Comparison of ENCODE assay signal across 22 cellular contexts in the genomic region with DNA sequence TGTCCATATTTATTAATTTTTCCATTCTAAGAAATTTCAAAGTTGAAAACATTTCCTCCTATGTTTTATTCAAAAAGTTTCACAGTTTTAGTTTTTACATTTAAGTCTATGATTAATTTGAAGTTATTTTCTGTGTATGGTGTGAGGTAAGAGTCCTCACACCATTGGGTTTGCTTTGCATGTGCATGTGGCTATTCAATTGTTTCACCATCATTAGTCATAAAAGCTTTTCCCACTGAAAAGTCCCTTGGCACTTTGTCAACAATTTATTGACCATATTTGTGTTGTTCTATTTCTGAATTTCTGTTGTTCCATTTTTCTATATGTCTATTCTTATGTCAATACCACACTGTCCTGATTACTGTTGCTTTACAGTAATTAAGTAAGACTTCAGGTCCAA.
DNase-seq lines count a peak whose midpoint lies in the region; ATAC-seq, FAIRE-seq and TF ChIP-seq lines count a peak whose summit lies in the region.
"Had no signal": no experiment of that assay in that cellular context is flagged by ENCODE, and none has a peak within 500 bp of the region (broad histone marks: within the 10 kb centered on the region; RNA-seq: fewer than 3 reads in every experiment).

No MANE protein-coding gene starts in this region.

- RAD21 ChIA-PET in HCT116 (lab: Charles Lee; ENCODE audit: low non-redundant PET in 1 of 2, low total read pairs in 2 of 2, uncharacterized antibody in 2 of 2, unreplicated experiment in 2 of 2): no interaction called here

- H3K36me3 ChIP-seq in HCT116 (ENCODE audit: control insufficient read depth in 1 of 2, insufficient read depth in 2 of 2, low read length in 2 of 2): 0 out of 4 replicates have a peak, but pooled peaks cover 0 to 3% of the 10 kb centered on the region in 2 experiments
- no peaks in the 10 kb centered on the region for H3K36me3 ChIP-seq in ascending aorta
- H3K36me3 ChIP-seq in MM.1S (replicated peaks; ENCODE audit: insufficient read depth, low read length): no peaks in the 10 kb centered on the region
- H3K36me3 ChIP-seq: MG63, SJCRH30 had no signal

- H3K4me3 ChIP-seq in HCT116 (replicated peaks in 1 of 2; ENCODE audit: low read depth in 1 of 2, low read length in 2 of 2): no peak overlapping the region
- no peak overlapping the region for H3K4me3 ChIP-seq in fibroblast of mammary gland (ENCODE audit: control insufficient read depth, low read depth, low read length)
- H3K4me3 ChIP-seq in ascending aorta: no peak overlapping the region
- H3K4me3 ChIP-seq in MM.1S (ENCODE audit: low read length): no peak overlapping the region
- H3K4me3 ChIP-seq: MG63, SJCRH30 had no signal

- intact Hi-C loops in HCT116 (cut with micrococcal nuclease) (loop anchor here (10.0 kb wide), 1 partner anchor 223 kb away; no protein-coding TSS in a partner anchor), ascending aorta (cut with DNase I) (no loop called here)

- DNase-seq in HCT116 (ENCODE audit: low read depth, low spot score): no peak
- DNase-seq in amniotic epithelial cell (ENCODE audit: low read depth): peak; percentile 24
- DNase-seq in fibroblast of mammary gland (ENCODE audit: low read depth): peak; percentile 46
- DNase-seq in NCI-H2107 (lab: John Stamatoyannopoulos, UW): no peak
- no peak for DNase-seq in SKM-1 (lab: John Stamatoyannopoulos, UW; ENCODE audit: unreplicated experiment)
- no peak for DNase-seq in ascending aorta (ENCODE audit: low spot score in 2 of 2)
- no peak for DNase-seq in MM.1S
- DNase-seq: Caco-2; CD4-positive, alpha-beta T cell; DMS153; HFFc6; MG63; NCI-H1694 treated with DMSO at 0.1 percent for 48 hours; NCI-H2227 treated with DMSO at 0.1 percent for 48 hours; NCI-H510A treated with DMSO at 0.1 percent for 48 hours; NCI-H82; OCI-M1; SJCRH30 had no signal

- no peak for TF ChIP-seq RAD21 in HCT116 (IDR thresholded peaks at IDR 0.05; ENCODE audit: low read depth)

- H3K79me2 ChIP-seq in HCT116 (ENCODE audit: insufficient read depth, low read length) (no peaks in the 10 kb centered on the region), MM.1S (ENCODE audit: low read length) (no peaks in the 10 kb centered on the region)

- H3K9me3 ChIP-seq in HCT116 (ENCODE audit: control insufficient read depth in 1 of 2, insufficient read depth in 1 of 2, low read depth in 1 of 2, low read length in 2 of 2): no peaks in the 10 kb centered on the region
- H3K9me3 ChIP-seq in ascending aorta: no peaks in the 10 kb centered on the region
- no peaks in the 10 kb centered on the region for H3K9me3 ChIP-seq in MM.1S (replicated peaks; ENCODE audit: insufficient read depth, low read length)
- H3K9me3 ChIP-seq: Caco-2, MG63, SJCRH30 had no signal

- FAIRE-seq in A204.1 (lab: Jason Lieb, UNC): peak; percentile 25
- FAIRE-seq: H1, HepG2 had no signal

- CTCF ChIA-PET in HCT116 (lab: Charles Lee): no interaction called here

- H3K27ac ChIP-seq in HCT116 (ENCODE audit: low read depth, low read length): no peak overlapping the region
- H3K27ac ChIP-seq in ascending aorta: no peak overlapping the region
- no peak overlapping the region for H3K27ac ChIP-seq in MM.1S (ENCODE audit: low read length)
- H3K27ac ChIP-seq: KMS-11, SJCRH30 had no signal

- H3K4me2 ChIP-seq in HCT116 (ENCODE audit: low read length) (no peak overlapping the region), MM.1S (ENCODE audit: low read depth, low read length) (no peak overlapping the region)
- H3K4me2 ChIP-seq: KMS-11 had no signal

- no peaks in the 10 kb centered on the region for H3K27me3 ChIP-seq in HCT116 (ENCODE audit: insufficient read depth, low read length)
- no peaks in the 10 kb centered on the region for H3K27me3 ChIP-seq in ascending aorta
- H3K27me3 ChIP-seq in MM.1S (replicated peaks; ENCODE audit: insufficient read depth, low read length): no peaks in the 10 kb centered on the region
- H3K27me3 ChIP-seq: MG63, SJCRH30 had no signal

- H2AFZ ChIP-seq in HCT116 (ENCODE audit: low read depth, low read length, poor library complexity, severe bottlenecking): peak overlapping the region; percentile 66
- H2AFZ ChIP-seq in MM.1S (ENCODE audit: low read length): no peak overlapping the region

- TF ChIP-seq CTCF in HCT116 (IDR thresholded peaks at IDR 0.05 in 2 of 3, conservative IDR thresholded peaks at IDR 0.05 in 1 of 3; ENCODE audit: borderline replicate concordance in 1 of 3, insufficient read depth in 1 of 3, low read depth in 2 of 3, low read length in 2 of 3): no peak
- TF ChIP-seq CTCF in fibroblast of mammary gland (conservative IDR thresholded peaks at IDR 0.05; ENCODE audit: control insufficient read depth, insufficient read depth, low read depth, low read length): no peak
- no peak for TF ChIP-seq CTCF in ascending aorta (IDR thresholded peaks at IDR 0.05)
- no peak for TF ChIP-seq CTCF in MM.1S (IDR thresholded peaks at IDR 0.05; ENCODE audit: low read length)

- H3K4me1 ChIP-seq in HCT116 (ENCODE audit: control insufficient read depth in 1 of 2, insufficient read depth in 2 of 2, low read length in 2 of 2) (peaks cover 11 to 22% of the 10 kb centered on the region in 2 experiments; a peak in 3 of 4 replicates), ascending aorta (no peaks in the 10 kb centered on the region), MM.1S (ENCODE audit: low read length) (peaks cover 10% of the 10 kb centered on the region)
- H3K4me1 ChIP-seq: Caco-2, SJCRH30 had no signal

- BruUV-seq in HCT116 (replicated peaks; lab: Mats Ljungman, UMichigan): no TSS peak

- POLR2A ChIA-PET in HCT116 (lab: Charles Lee): no interaction called here

- H4K20me1 ChIP-seq in HCT116 (ENCODE audit: insufficient read depth) (no peaks in the 10 kb centered on the region), MM.1S (ENCODE audit: insufficient read depth, low read length) (no peaks in the 10 kb centered on the region)

- TF ChIP-seq POLR2A in HCT116 (IDR thresholded peaks at IDR 0.05; ENCODE audit: borderline replicate concordance, extremely low read depth, insufficient read depth, insufficient read length): no peak

- H3K9me2 ChIP-seq in HCT116 (ENCODE audit: insufficient read depth): no peaks in the 10 kb centered on the region
- H3K9me2 ChIP-seq in MM.1S (replicated peaks; ENCODE audit: insufficient read depth, low read length): no peaks in the 10 kb centered on the region

- no peak for ATAC-seq in HCT116
- ATAC-seq: HepG2 had no signal

- no peak overlapping the region for H3K9ac ChIP-seq in HCT116 (ENCODE audit: low read length)
- no peak overlapping the region for H3K9ac ChIP-seq in MM.1S (ENCODE audit: low read length)
- H3K9ac ChIP-seq: KMS-11 had no signal

- peaks cover 7% of the 10 kb centered on the region; the same call in 1 of the 2 replicates for H3F3A ChIP-seq in MM.1S (ENCODE audit: insufficient read depth, low read length)

TF ChIP-seq in HCT116, 20 proteins besides CTCF, POLR2A, EP300 and RAD21:
- TF ChIP-seq, protein P1, sequence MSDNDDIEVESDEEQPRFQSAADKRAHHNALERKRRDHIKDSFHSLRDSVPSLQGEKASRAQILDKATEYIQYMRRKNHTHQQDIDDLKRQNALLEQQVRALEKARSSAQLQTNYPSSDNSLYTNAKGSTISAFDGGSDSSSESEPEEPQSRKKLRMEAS (IDR thresholded peaks at IDR 0.05): peak; percentile 60
- TF ChIP-seq SRF (IDR thresholded peaks at IDR 0.05; ENCODE audit: low read depth): no peak

Comparison
In these comparisons a context has a peak if more than half of its experiments do, and no peak if none do; other contexts are left out.
1. DNase-seq: peak in amniotic epithelial cell (single experiment) and fibroblast of mammary gland (single experiment); none in HCT116 (single experiment), NCI-H2107 (single experiment), SKM-1 (single experiment), ascending aorta (0 of 2) and MM.1S (single experiment).